19 cellular contexts compared by ENCODE assay signal in the genomic region with DNA sequence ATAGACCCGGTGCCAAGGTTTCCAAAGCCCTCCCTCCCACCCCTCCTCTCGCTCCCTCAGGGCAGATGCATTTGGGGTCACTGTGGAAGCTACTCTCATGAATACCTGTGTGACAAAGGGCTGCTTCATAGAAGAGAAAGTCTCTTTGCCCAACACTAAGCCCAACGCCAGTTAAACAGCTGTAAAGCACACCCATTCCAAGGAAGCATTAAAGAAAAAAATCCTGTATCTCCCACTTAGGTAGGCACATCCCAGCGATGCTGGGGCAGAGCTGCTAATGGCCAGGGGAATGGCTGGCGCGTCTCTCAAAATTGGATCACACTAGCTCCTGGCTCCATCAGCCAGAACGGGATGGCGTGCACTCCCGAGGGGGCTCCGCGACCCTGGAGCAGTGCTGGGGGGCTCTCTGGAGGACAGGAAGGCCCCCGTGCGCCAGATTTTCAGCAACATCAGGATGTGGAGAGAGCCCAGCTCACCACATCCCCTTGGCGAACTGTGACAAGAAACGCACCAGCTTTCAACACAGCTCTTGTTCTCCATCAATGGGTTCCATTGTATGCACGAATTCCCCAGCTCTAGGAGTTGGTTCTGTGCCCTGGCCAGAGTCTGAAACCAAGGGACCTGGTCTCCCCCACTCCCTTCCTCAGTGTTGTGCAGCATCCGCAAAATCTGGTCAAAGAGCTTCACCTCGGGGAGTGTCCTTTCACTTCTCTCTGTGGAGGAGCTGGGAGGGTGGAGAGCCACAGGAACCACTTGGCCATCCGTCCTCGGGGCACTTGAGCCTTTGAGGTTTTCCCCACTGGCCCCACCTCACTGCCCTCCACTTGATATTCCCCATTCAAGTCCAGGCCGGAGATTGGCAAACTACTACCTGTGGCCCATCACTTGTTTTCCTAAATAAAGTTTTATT.
DNase-seq lines count a peak whose midpoint lies in the region; ATAC-seq and TF ChIP-seq lines count a peak whose summit lies in the region.
"Had no signal": no experiment of that assay in that cellular context is flagged by ENCODE, and none has a peak within 500 bp of the region (broad histone marks: within the 10 kb centered on the region; RNA-seq: fewer than 3 reads in every experiment).

No MANE protein-coding gene starts in this region.

- H3K4me2 ChIP-seq in PC-3 (ENCODE audit: low read length), result no peak overlapping the region

- BruUV-seq in PC-3 (replicated peaks; lab: Mats Ljungman, UMichigan), result no TSS peak

- H3K36me3 ChIP-seq in PC-3 (ENCODE audit: low read depth, low read length), result no peaks in the 10 kb centered on the region
- H3K36me3 ChIP-seq: SJSA1 had no signal

- no peaks in the 10 kb centered on the region for H3K79me2 ChIP-seq in PC-3 (ENCODE audit: low read length)

- H3K9me3 ChIP-seq in PC-3 (ENCODE audit: low read length), result no peaks in the 10 kb centered on the region
- H3K9me3 ChIP-seq: SJSA1 had no signal

- DNase-seq in C1 segment of cervical spinal cord (lab: John Stamatoyannopoulos, UW) (peak in 10 of 14 donors; percentile 5 to 35 (median 18)), RPMI8226 (peak; percentile 54), globus pallidus (ENCODE audit: low spot score) (peak; percentile 68), putamen (ENCODE audit: low spot score) (peak; percentile 17), OCI-M2 (lab: John Stamatoyannopoulos, UW; ENCODE audit: unreplicated experiment) (no peak), PC-3 (no peak)
- DNase-seq: AML-193; CD4-positive, alpha-beta memory T cell; DMS79 treated with DMSO at 0.1 percent for 48 hours; KBM-7; NCI-H1436 treated with DMSO at 0.1 percent for 48 hours; NCI-H2029 treated with DMSO at 0.1 percent for 48 hours; NCI-H2171 treated with DMSO at 0.1 percent for 48 hours; NCI-H446 treated with DMSO at 0.1 percent for 48 hours; NK-92 treated with Interleukin-12 subunit alpha and Interleukin-12 subunit beta, amount 100 ng/mL, for 24 hours had no signal

- H3F3A ChIP-seq in PC-3 (ENCODE audit: low read length, unreplicated experiment), result no peaks in the 10 kb centered on the region

- no peaks in the 10 kb centered on the region for H3K27me3 ChIP-seq in PC-3 (ENCODE audit: low read length)

- intact Hi-C loops in PC-3 (cut with micrococcal nuclease), result no loop called here

- H2AFZ ChIP-seq in PC-3 (ENCODE audit: low read length), result no peak overlapping the region

- H3K4me3 ChIP-seq in PC-3 (ENCODE audit: low read length), result no peak overlapping the region
- H3K4me3 ChIP-seq: SJSA1 had no signal

- POLR2A ChIA-PET in PC-3 (lab: Charles Lee; ENCODE audit: unreplicated experiment), result no interaction called here

- no peak overlapping the region for H3K9ac ChIP-seq in PC-3 (ENCODE audit: low read length)

- TF ChIP-seq CTCF in PC-3 (conservative IDR thresholded peaks at IDR 0.05; ENCODE audit: low read depth, low read length), result no peak

- no peak overlapping the region for H3K27ac ChIP-seq in PC-3 (ENCODE audit: low read length)
- H3K27ac ChIP-seq: HL-60, SJSA1 had no signal

- ATAC-seq in HG03520 (IDR thresholded peaks at IDR 0.05; ENCODE audit: unreplicated experiment) (no peak), PC-3 (no peak)
- ATAC-seq: HCT116 had no signal

- CTCF ChIA-PET in PC-3 (lab: Charles Lee), result no interaction called here

- H3K4me1 ChIP-seq in PC-3 (ENCODE audit: insufficient read depth, low read length), result no peaks in the 10 kb centered on the region
- H3K4me1 ChIP-seq: SJSA1 had no signal

- H3K9me2 ChIP-seq in PC-3 (replicated peaks; ENCODE audit: low read length), result no peaks in the 10 kb centered on the region

- H4K20me1 ChIP-seq in PC-3 (ENCODE audit: low read length), result no peaks in the 10 kb centered on the region

Comparison
In these comparisons a context has a peak if more than half of its experiments do, and no peak if none do; other contexts are left out.
1. DNase-seq: peak in C1 segment of cervical spinal cord (10 of 14), RPMI8226 (single experiment), globus pallidus (single experiment) and putamen (single experiment); none in OCI-M2 (single experiment) and PC-3 (single experiment).